In the genomic region with DNA sequence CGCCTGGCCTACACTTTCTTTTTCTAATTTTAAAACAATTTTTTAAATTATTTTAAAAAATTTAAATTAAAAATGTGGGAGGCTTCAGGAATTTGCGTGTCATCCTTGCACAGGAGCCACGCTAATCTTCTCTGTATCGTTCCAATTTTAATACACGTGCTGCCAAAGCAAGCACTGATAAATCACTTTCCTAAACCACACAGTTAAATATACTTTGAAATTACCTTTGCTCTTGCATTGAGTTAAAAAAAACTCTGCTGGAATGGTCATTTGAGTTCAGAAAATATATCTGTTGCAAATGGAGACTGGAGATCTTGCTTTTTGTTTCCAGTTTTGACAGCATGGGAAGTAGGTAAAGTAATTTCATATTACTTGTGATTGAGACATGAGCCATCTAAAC, we compare ENCODE assay signal across 3 cellular contexts.
TF ChIP-seq lines count a peak whose summit lies in the region.

No MANE protein-coding gene starts in this region.

TF ChIP-seq in liver, 16 proteins besides CTCF, POLR2A, EP300 and RAD21:
- peak; percentile 44 for TF ChIP-seq YY1 (IDR thresholded peaks at IDR 0.05)
- TF ChIP-seq HNF4G (IDR thresholded peaks at IDR 0.05), result no peak
- TF ChIP-seq EGR1 (IDR thresholded peaks at IDR 0.05; ENCODE audit: low read depth in 2 of 2), result no peak
- TF ChIP-seq RXRA (IDR thresholded peaks at IDR 0.05), result peak; percentile 46 to 79
- peak; percentile 45 for TF ChIP-seq SP1 (IDR thresholded peaks at IDR 0.05)
- TF ChIP-seq HNF4A (conservative IDR thresholded peaks at IDR 0.05), result peak; percentile 26 to 68
- TF ChIP-seq, protein P1, sequence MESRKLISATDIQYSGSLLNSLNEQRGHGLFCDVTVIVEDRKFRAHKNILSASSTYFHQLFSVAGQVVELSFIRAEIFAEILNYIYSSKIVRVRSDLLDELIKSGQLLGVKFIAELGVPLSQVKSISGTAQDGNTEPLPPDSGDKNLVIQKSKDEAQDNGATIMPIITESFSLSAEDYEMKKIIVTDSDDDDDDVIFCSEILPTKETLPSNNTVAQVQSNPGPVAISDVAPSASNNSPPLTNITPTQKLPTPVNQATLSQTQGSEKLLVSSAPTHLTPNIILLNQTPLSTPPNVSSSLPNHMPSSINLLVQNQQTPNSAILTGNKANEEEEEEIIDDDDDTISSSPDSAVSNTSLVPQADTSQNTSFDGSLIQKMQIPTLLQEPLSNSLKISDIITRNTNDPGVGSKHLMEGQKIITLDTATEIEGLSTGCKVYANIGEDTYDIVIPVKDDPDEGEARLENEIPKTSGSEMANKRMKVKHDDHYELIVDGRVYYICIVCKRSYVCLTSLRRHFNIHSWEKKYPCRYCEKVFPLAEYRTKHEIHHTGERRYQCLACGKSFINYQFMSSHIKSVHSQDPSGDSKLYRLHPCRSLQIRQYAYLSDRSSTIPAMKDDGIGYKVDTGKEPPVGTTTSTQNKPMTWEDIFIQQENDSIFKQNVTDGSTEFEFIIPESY (IDR thresholded peaks at IDR 0.05), result peak; percentile 59
- peak; percentile 50 for TF ChIP-seq MAX (IDR thresholded peaks at IDR 0.05)
- no peak for TF ChIP-seq FOXA2 (IDR thresholded peaks at IDR 0.05)

TF ChIP-seq in HepG2, 621 proteins besides CTCF, POLR2A, EP300 and RAD21:
- no peak for TF ChIP-seq KDM3A (CRISPR knock-in tag; IDR thresholded peaks at IDR 0.05; ENCODE audit: low read depth)
- TF ChIP-seq SRSF9 (IDR thresholded peaks at IDR 0.05; ENCODE audit: borderline replicate concordance, insufficient read depth, low read depth, low read length, poor library complexity, severe bottlenecking), result no peak
- no peak for TF ChIP-seq DNMT1 (CRISPR knock-in tag; IDR thresholded peaks at IDR 0.05)
- TF ChIP-seq ZNF407 (CRISPR knock-in tag; IDR thresholded peaks at IDR 0.05; ENCODE audit: not compliant biosample characterization), result no peak
- no peak for TF ChIP-seq RBFOX2 (IDR thresholded peaks at IDR 0.05; ENCODE audit: low read depth, low read length)
- TF ChIP-seq ZNF253 (CRISPR knock-in tag; IDR thresholded peaks at IDR 0.05; ENCODE audit: borderline replicate concordance), result no peak
TF ChIP-seq in HepG2: peak in this region for 0.

TF ChIP-seq in GM12891, 5 proteins besides CTCF, POLR2A, EP300 and RAD21:
- TF ChIP-seq PAX5 (IDR thresholded peaks at IDR 0.05; ENCODE audit: insufficient read depth, low read length, severe bottlenecking), result no peak
- no peak for TF ChIP-seq TAF1 (IDR thresholded peaks at IDR 0.05; ENCODE audit: low read depth, low read length)
- no peak for TF ChIP-seq SPI1 (IDR thresholded peaks at IDR 0.05; ENCODE audit: low read depth, low read length)
- no peak for TF ChIP-seq POU2F2 (IDR thresholded peaks at IDR 0.05; ENCODE audit: low read depth, low read length)
